ENCODE assay signal across 29 cellular contexts in genomic region chr11:70489276-70489675, GRCh38.
"Had no signal": no experiment of that assay in that cellular context is flagged by ENCODE, and none has a peak within 500 bp of the region (broad histone marks: within the 10 kb centered on the region; RNA-seq: fewer than 3 reads in every experiment).

No MANE protein-coding gene starts in this region.

- H3K4me3 ChIP-seq: cardiac muscle cell, SK-N-MC had no signal

- H3K27me3 ChIP-seq: brain microvascular endothelial cell, cardiac muscle cell had no signal

- DNase-seq: activated B cell treated with CpG ODN at 0.5 μM for 24 hours; activated CD4-positive, alpha-beta T cell treated with anti-CD3 and anti-CD28 coated beads for 1 hour; activated CD4-positive, alpha-beta T cell treated with anti-CD3 and anti-CD28 coated beads, Interleukin-2, amount 10 ng/mL, durations not matched to agents 24 days and 14 days; activated CD4-positive, alpha-beta T cell treated with anti-CD3 and anti-CD28 coated beads, Interleukin-2, amount 50 U/mL, for 48 hours; activated CD8-positive, alpha-beta memory T cell treated with anti-CD3 and anti-CD28 coated beads, Interleukin-2, amount 10 ng/mL, durations not matched to agents 7 days and 5 days; activated effector memory CD4-positive, alpha-beta T cell treated with Interleukin-2 at 50 U/mL for 16 hours; activated naive CD4-positive, alpha-beta T cell treated with Interleukin-2 at 50 U/mL for 16 hours; activated naive CD8-positive, alpha-beta T cell treated with anti-CD3 and anti-CD28 coated beads, Interleukin-2, amount 50 U/mL, for 24 hours; activated T-cell treated with anti-CD3 and anti-CD28 coated beads, Interleukin-2, amount 50 U/mL, for 24 hours; amniotic stem cell; brain microvascular endothelial cell; Karpas-422; MM.1S; NCI-H1105; NCI-H1436 treated with DMSO at 0.1 percent for 48 hours; NCI-H187; NCI-H2081; NCI-H446; NCI-H524; PC-3; T-cell; T-helper 2 cell; T1000 had no signal

- FAIRE-seq: astrocyte, RCC 7860, TTC549 had no signal

- H3K27ac ChIP-seq: brain microvascular endothelial cell, cardiac muscle cell, SK-N-MC had no signal

- H3K36me3 ChIP-seq: brain microvascular endothelial cell, cardiac muscle cell had no signal

- ATAC-seq: activated CD8-positive, alpha-beta memory T cell treated with anti-CD3 and anti-CD28 coated beads, Interleukin-2, amount 10 ng/mL, durations not matched to agents 7 days and 5 days; activated naive CD4-positive, alpha-beta T cell treated with anti-CD3 and anti-CD28 coated beads, Interleukin-2, amount 50 U/mL, for 72 hours; activated naive CD8-positive, alpha-beta T cell treated with anti-CD3 and anti-CD28 coated beads, Interleukin-2, amount 50 U/mL, for 24 hours; PC-3; T-cell had no signal
